Comparison of ENCODE assay signal across 9 cellular contexts in genomic region chr7:129245533-129245932, GRCh38. TPM values are rescaled to one million over a fixed set of nuclear protein-coding genes. Genes with fewer than 3 reads are reported as not detected.
"Had no signal": no experiment of that assay in that cellular context is flagged by ENCODE, and none has a peak within 500 bp of the region (broad histone marks: within the 10 kb centered on the region; RNA-seq: fewer than 3 reads in every experiment).

No MANE protein-coding gene starts in this region.

- H3K27ac ChIP-seq: KMS-11 had no signal

- DNase-seq: H7, IMR-90, KBM-7 had no signal

- H3K4me3 ChIP-seq: GM23338, HAP-1 had no signal

- ATAC-seq: GM23338, HCT116 had no signal

- H3K36me3 ChIP-seq: HAP-1 had no signal

- H2AFZ ChIP-seq: GM23338 had no signal

- H3K4me2 ChIP-seq: GM23338, KMS-11 had no signal

- H3K9ac ChIP-seq: KMS-11 had no signal

- FAIRE-seq: HTR-8/SVneo had no signal

RNA-seq across cellular contexts. Expression of gene SMO, which starts 57.1 kb away (rescaled TPM):
- total RNA-seq: HT-29 had no signal
